Comparison of ENCODE assay signal across 1 cellular context in the genomic region with DNA sequence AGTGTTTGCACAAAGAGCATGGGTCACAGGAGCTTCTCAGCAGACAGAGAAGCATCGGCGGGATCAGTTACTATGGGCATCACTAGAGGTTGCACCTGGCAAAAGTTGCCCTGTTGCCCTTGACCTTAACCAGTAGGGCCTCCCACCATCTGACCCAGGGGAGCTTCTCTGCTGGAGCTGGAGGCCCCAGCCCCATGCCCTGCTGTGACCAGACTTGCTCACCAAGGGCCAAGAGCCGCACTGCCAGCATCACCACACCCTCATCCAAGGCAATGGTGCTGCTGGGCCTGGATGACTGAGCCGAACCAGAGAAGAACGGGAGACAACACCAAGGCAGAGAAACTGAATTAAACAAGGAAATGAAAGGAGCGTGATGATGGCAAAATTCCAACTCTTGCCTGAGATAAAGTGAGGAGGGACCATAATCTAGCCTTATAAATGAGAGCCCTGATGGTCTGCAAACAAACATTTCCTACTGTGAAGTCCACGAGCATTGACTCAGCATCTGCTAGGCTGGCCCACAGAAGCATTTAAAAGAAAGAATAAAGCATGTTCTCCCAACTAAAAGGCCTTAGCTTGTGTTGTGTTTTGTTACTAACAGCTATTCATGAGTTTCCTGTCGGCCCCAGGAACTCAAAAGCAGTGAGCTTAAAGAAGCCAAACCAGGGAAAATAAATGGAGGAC.
TF ChIP-seq lines count a peak whose summit lies in the region.

No MANE protein-coding gene starts in this region.

TF ChIP-seq in endothelial cell of umbilical vein, 7 proteins besides CTCF, POLR2A, EP300 and RAD21:
- TF ChIP-seq POLR2AphosphoS5 (IDR thresholded peaks at IDR 0.05; ENCODE audit: insufficient read depth, low read depth, low read length) (no peak), JUN (IDR thresholded peaks at IDR 0.05; ENCODE audit: borderline replicate concordance, insufficient read depth, insufficient read length, low read depth) (no peak), MAX (IDR thresholded peaks at IDR 0.05; ENCODE audit: insufficient read depth, insufficient read length) (no peak), GATA2 (IDR thresholded peaks at IDR 0.05; ENCODE audit: insufficient read depth, insufficient read length, low read depth, low read length) (no peak), MYC (IDR thresholded peaks at IDR 0.05; ENCODE audit: low read depth, low read length) (no peak), EZH2 (IDR thresholded peaks at IDR 0.05; ENCODE audit: borderline replicate concordance, low read depth, low read length, severe bottlenecking) (no peak), FOS (IDR thresholded peaks at IDR 0.05; ENCODE audit: borderline replicate concordance, insufficient read depth, low read length) (no peak)
